ENCODE assay signal across 22 cellular contexts in the genomic region with DNA sequence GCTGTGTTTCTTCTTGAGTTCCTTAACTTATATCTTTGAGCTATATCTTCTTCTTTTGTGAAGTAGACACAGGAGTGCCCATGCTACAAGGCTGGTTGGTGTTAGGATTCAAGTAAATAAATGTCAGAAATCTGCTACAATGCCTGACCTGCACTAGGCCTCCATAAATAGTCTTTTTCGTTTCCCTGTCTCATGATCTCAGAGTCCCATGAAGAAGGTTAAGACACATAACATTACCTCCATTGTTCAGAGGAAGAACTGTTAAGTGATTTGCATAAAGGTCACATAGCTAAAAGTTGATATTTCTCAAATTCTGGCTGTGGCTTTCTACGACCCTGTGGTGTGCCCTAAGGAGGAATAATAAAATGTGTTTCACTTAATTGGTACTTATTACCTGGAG.
DNase-seq lines count a peak whose midpoint lies in the region; ATAC-seq, FAIRE-seq and TF ChIP-seq lines count a peak whose summit lies in the region.
"Had no signal": no experiment of that assay in that cellular context is flagged by ENCODE, and none has a peak within 500 bp of the region (broad histone marks: within the 10 kb centered on the region; RNA-seq: fewer than 3 reads in every experiment).

No MANE protein-coding gene starts in this region.

- ATAC-seq in GM18520 (IDR thresholded peaks at IDR 0.05; ENCODE audit: unreplicated experiment): peak; percentile 30
- peak; percentile 61 for ATAC-seq in GM21360 (IDR thresholded peaks at IDR 0.05; ENCODE audit: unreplicated experiment)
- ATAC-seq in HG03342 (IDR thresholded peaks at IDR 0.05; ENCODE audit: unreplicated experiment): peak; percentile 65
- no peak for ATAC-seq in heart right ventricle
- ATAC-seq in GM21528 (IDR thresholded peaks at IDR 0.05; ENCODE audit: low FRiP score, unreplicated experiment): no peak
- ATAC-seq: A549; CD8-positive, alpha-beta T cell; T-cell had no signal

- FAIRE-seq in astrocyte (lab: Jason Lieb, UNC): peak; percentile 45
- FAIRE-seq: A549, D721Med, H1 had no signal

- DNase-seq in astrocyte (ENCODE audit: low read depth) (no peak), mesothelial cell of epicardium (ENCODE audit: low spot score in 2 of 2, unreplicated experiment in 2 of 2) (no peak), SKM-1 treated with dmso at 0.1 percent for 144 hours (lab: John Stamatoyannopoulos, UW; ENCODE audit: unreplicated experiment) (no peak), heart right ventricle (no peak)
- DNase-seq: CD8-positive, alpha-beta T cell; DMS79; NCI-H1092 treated with DMSO at 0.1 percent for 48 hours; NCI-H1694; NCI-H2081 treated with DMSO at 0.1 percent for 48 hours; NCI-H510A; NCI-H748 treated with DMSO at 0.1 percent for 48 hours; Right ventricle myocardium superior; T-cell had no signal

- H3K4me3 Mint-ChIP-seq in astrocyte (ENCODE audit: unreplicated experiment) (no peak overlapping the region), mesothelial cell of epicardium (no peak overlapping the region)
- H3K4me3 Mint-ChIP-seq: CD8-positive, alpha-beta T cell; T-cell had no signal

- no peak overlapping the region for H2AFZ ChIP-seq in astrocyte (ENCODE audit: low read depth, low read length)

- H3K4me3 ChIP-seq in astrocyte (ENCODE audit: insufficient read depth, low read depth, low read length) (no peak overlapping the region), heart right ventricle (no peak overlapping the region)
- H3K4me3 ChIP-seq: A549, BLaER1, SK-N-MC had no signal

- H3K9me3 ChIP-seq in astrocyte (ENCODE audit: insufficient read depth, low read depth, low read length) (no peaks in the 10 kb centered on the region), heart right ventricle (no peaks in the 10 kb centered on the region)
- H3K9me3 ChIP-seq: A549, BLaER1 had no signal

- H3K27ac ChIP-seq in astrocyte (ENCODE audit: low read depth, low read length) (no peak overlapping the region), heart right ventricle (no peak overlapping the region)
- H3K27ac ChIP-seq: A549, BLaER1, SK-N-MC had no signal

- intact Hi-C loops in heart right ventricle (cut with DNase I): no loop called here

- no peaks in the 10 kb centered on the region for H3K36me3 ChIP-seq in astrocyte (ENCODE audit: insufficient read depth, low read length)
- H3K36me3 ChIP-seq in heart right ventricle: no peaks in the 10 kb centered on the region
- H3K36me3 ChIP-seq: BLaER1 had no signal

- H3K4me1 Mint-ChIP-seq in astrocyte (ENCODE audit: low read depth, unreplicated experiment) (peaks cover 5% of the 10 kb centered on the region), mesothelial cell of epicardium (no peaks in the 10 kb centered on the region)
- H3K4me1 Mint-ChIP-seq: T-cell had no signal

- WGBS in heart right ventricle, 2 donors: 73 to 81% methylated on average over 2 of the region's 2 CpGs

- H3K27ac Mint-ChIP-seq in astrocyte (ENCODE audit: unreplicated experiment) (no peak overlapping the region), mesothelial cell of epicardium (no peak overlapping the region)
- H3K27ac Mint-ChIP-seq: CD8-positive, alpha-beta T cell; T-cell had no signal

- H3K4me1 ChIP-seq in astrocyte (ENCODE audit: insufficient read depth, low read length): no peaks in the 10 kb centered on the region
- H3K4me1 ChIP-seq in heart right ventricle: peaks cover 0 to 5% (median 0%) of the 10 kb centered on the region in 9 donors
- H3K4me1 ChIP-seq: A549, BLaER1 had no signal

- no peaks in the 10 kb centered on the region for H3K36me3 Mint-ChIP-seq in astrocyte (ENCODE audit: low read depth, unreplicated experiment)
- H3K36me3 Mint-ChIP-seq in mesothelial cell of epicardium: no peaks in the 10 kb centered on the region
- H3K36me3 Mint-ChIP-seq: CD8-positive, alpha-beta T cell; T-cell had no signal

- H3K27me3 Mint-ChIP-seq in astrocyte (ENCODE audit: low read depth, unreplicated experiment): no peaks in the 10 kb centered on the region
- peaks cover 10% of the 10 kb centered on the region for H3K27me3 Mint-ChIP-seq in mesothelial cell of epicardium (ENCODE audit: low read depth)

- TF ChIP-seq CTCF in astrocyte (IDR thresholded peaks at IDR 0.05; ENCODE audit: insufficient read depth, low read depth, low read length): no peak
- TF ChIP-seq CTCF in mesothelial cell of epicardium (IDR thresholded peaks at IDR 0.05; ENCODE audit: unreplicated experiment): no peak
- TF ChIP-seq CTCF in heart right ventricle (IDR thresholded peaks at IDR 0.05): no peak

- H3K4me2 ChIP-seq in astrocyte (ENCODE audit: low read length): no peak overlapping the region
- H3K4me2 ChIP-seq: A549, BLaER1 had no signal

- H4K20me1 ChIP-seq in astrocyte (ENCODE audit: insufficient read depth, low read length): no peaks in the 10 kb centered on the region
- H4K20me1 ChIP-seq: BLaER1 had no signal

- H3K27me3 ChIP-seq in astrocyte (ENCODE audit: insufficient read depth, low read length) (no peaks in the 10 kb centered on the region), heart right ventricle (no peaks in the 10 kb centered on the region)
- H3K27me3 ChIP-seq: BLaER1 had no signal

- H3K9ac ChIP-seq in astrocyte (ENCODE audit: low read length): no peak overlapping the region
- H3K9ac ChIP-seq: BLaER1 had no signal

- H3K9me3 Mint-ChIP-seq in astrocyte (ENCODE audit: unreplicated experiment) (no peaks in the 10 kb centered on the region), mesothelial cell of epicardium (no peaks in the 10 kb centered on the region)
- H3K9me3 Mint-ChIP-seq: CD8-positive, alpha-beta T cell had no signal

- no peaks in the 10 kb centered on the region for H3K79me2 ChIP-seq in astrocyte (ENCODE audit: insufficient read depth, low read length)

Comparison
In these comparisons a context has a peak if more than half of its experiments do, and no peak if none do; other contexts are left out.
1. ATAC-seq: peak in GM18520 (single experiment), GM21360 (single experiment) and HG03342 (single experiment); none in heart right ventricle (0 of 8) and GM21528 (single experiment).